Comparison of ENCODE assay signal across 8 cellular contexts in genomic region chr4:140152015-140152703, GRCh38. TPM values are rescaled to one million over a fixed set of nuclear protein-coding genes. Genes with fewer than 3 reads are reported as not detected.
DNase-seq lines count a peak whose midpoint lies in the region; ATAC-seq, FAIRE-seq and TF ChIP-seq lines count a peak whose summit lies in the region.

No MANE protein-coding gene starts in this region.

- H3K9ac ChIP-seq in SK-N-MC (ENCODE audit: insufficient read length) = peak overlapping the region; percentile 64

- FAIRE-seq in pancreas (lab: Jason Lieb, UNC) = no peak

- CTCF ChIA-PET in activated naive CD4-positive, alpha-beta T cell treated with anti-CD3 and anti-CD28 coated beads for 36 hours (lab: Charles Lee) = interaction anchor here (0.6 to 1.8 kb wide), 4 partner anchors 19 to 101 kb away, joined by 3 to 8 read pairs (median 3); no protein-coding TSS in a partner anchor

- H3K36me3 ChIP-seq in SK-N-MC (ENCODE audit: insufficient read depth, low read length) (no peaks in the 10 kb centered on the region), pancreas (no peaks in the 10 kb centered on the region), tibial nerve (no peaks in the 10 kb centered on the region)

- no peaks in the 10 kb centered on the region for H3K36me3 Mint-ChIP-seq in activated naive CD4-positive, alpha-beta T cell treated with anti-CD3 and anti-CD28 coated beads for 36 hours (ENCODE audit: low read depth)

- H3K9me3 ChIP-seq in SK-N-MC (ENCODE audit: low read depth, low read length) (no peaks in the 10 kb centered on the region), pancreas (no peaks in the 10 kb centered on the region), tibial nerve (no peaks in the 10 kb centered on the region)

- TF ChIP-seq POLR2A in tibial nerve (IDR thresholded peaks at IDR 0.05) = no peak

- peak; percentile 40 for ATAC-seq in Right ventricle myocardium superior (ENCODE audit: poor library complexity)
- peak; percentile 39 to 60 (median 46) for ATAC-seq in pancreas
- ATAC-seq in HG03039 (IDR thresholded peaks at IDR 0.05; ENCODE audit: unreplicated experiment) = no peak

- intact Hi-C loops in activated naive CD4-positive, alpha-beta T cell treated with anti-CD3 and anti-CD28 coated beads for 36 hours (cut with micrococcal nuclease) = loop anchor here (1.0 to 5.0 kb wide), 9 partner anchors 56 to 975 kb away; partner anchors contain the start of genes ELF2, ELMOD2, NAA15 and NDUFC1
- intact Hi-C loops in Right ventricle myocardium superior (cut with DNase I) = loop anchor here (2.0 to 10.0 kb wide), 5 partner anchors 55 to 417 kb away; no protein-coding TSS in a partner anchor
- intact Hi-C loops in pancreas (cut with DNase I) = no loop called here

- H3K27ac Mint-ChIP-seq in activated naive CD4-positive, alpha-beta T cell treated with anti-CD3 and anti-CD28 coated beads for 36 hours = peak overlapping the region; percentile 70

- no peak for TF ChIP-seq CTCF in pancreas (IDR thresholded peaks at IDR 0.05)
- peak in 4 of 5 experiments; percentile 19 to 41 (median 35) for TF ChIP-seq CTCF in tibial nerve (IDR thresholded peaks at IDR 0.05)

- H3K4me3 ChIP-seq in SK-N-MC = peak overlapping the region; percentile 89
- H3K4me3 ChIP-seq in pancreas = peak overlapping the region; percentile 52 to 69 (median 66)
- H3K4me3 ChIP-seq in tibial nerve = peak overlapping the region; percentile 79 to 94 (median 80)

- H3K27ac ChIP-seq in SK-N-MC (no peak overlapping the region), pancreas (peak overlapping the region; percentile 75 to 99 (median 95)), tibial nerve (peak overlapping the region; percentile 92 to 100 (median 95))

- peaks cover 20% of the 10 kb centered on the region for H3K27me3 Mint-ChIP-seq in activated naive CD4-positive, alpha-beta T cell treated with anti-CD3 and anti-CD28 coated beads for 36 hours (ENCODE audit: low read depth)

- WGBS in pancreas, 2 donors = 0 to 1% methylated on average over 49 to 50 of the region's 50 CpGs
- WGBS in tibial nerve, 2 donors = 0 to 1% methylated on average over 47 to 49 of the region's 50 CpGs

- peak in 1 of 2 donors; percentile 55 for TF ChIP-seq EP300 in tibial nerve (IDR thresholded peaks at IDR 0.05)

- no peaks in the 10 kb centered on the region for H3K9me3 Mint-ChIP-seq in activated naive CD4-positive, alpha-beta T cell treated with anti-CD3 and anti-CD28 coated beads for 36 hours

- peaks cover 27% of the 10 kb centered on the region for H3K4me1 Mint-ChIP-seq in activated naive CD4-positive, alpha-beta T cell treated with anti-CD3 and anti-CD28 coated beads for 36 hours (ENCODE audit: low read depth)

- no peaks in the 10 kb centered on the region for H3K27me3 ChIP-seq in pancreas
- H3K27me3 ChIP-seq in tibial nerve = no peaks in the 10 kb centered on the region

- H3K4me3 Mint-ChIP-seq in activated naive CD4-positive, alpha-beta T cell treated with anti-CD3 and anti-CD28 coated beads for 36 hours = peak overlapping the region; percentile 82

- H3K4me1 ChIP-seq in pancreas = peaks cover 16 to 37% (median 25%) of the 10 kb centered on the region in 3 donors
- peaks cover 0 to 20% (median 0%) of the 10 kb centered on the region in 4 donors for H3K4me1 ChIP-seq in tibial nerve

- peak in 11 of 14 donors; percentile 10 to 90 (median 78) for DNase-seq in C1 segment of cervical spinal cord (lab: John Stamatoyannopoulos, UW)
- DNase-seq in KG1 (lab: John Stamatoyannopoulos, UW) = peak; percentile 75
- DNase-seq in SK-N-MC (ENCODE audit: low read depth, low spot score) = no peak
- peak; percentile 81 for DNase-seq in activated naive CD4-positive, alpha-beta T cell treated with anti-CD3 and anti-CD28 coated beads for 36 hours
- peak; percentile 78 for DNase-seq in Right ventricle myocardium superior
- peak; percentile 68 to 86 (median 72) for DNase-seq in pancreas
- DNase-seq in tibial nerve (ENCODE audit: low spot score in 2 of 2) = peak; percentile 27 to 31

RNA-seq across cellular contexts. Expression of gene MAML3, which starts 1.8 kb away (rescaled TPM):
- under 1 TPM; 0.52 to 0.76 TPM for total RNA-seq in activated naive CD4-positive, alpha-beta T cell treated with anti-CD3 and anti-CD28 coated beads for 36 hours
- total RNA-seq in Right ventricle myocardium superior (2.4 TPM), pancreas (1 to 10 TPM; 5.3 to 8.9 (median 6.5) TPM), tibial nerve (10 to 100 TPM in 1 of 4 donors, 1 to 10 TPM in 3; 8.6 to 10.5 (median 9.4) TPM)
- 1 to 10 TPM; 3.8 to 4.0 TPM for polyA plus RNA-seq in pancreas

Comparison
In these comparisons a context has a peak if more than half of its experiments do, and no peak if none do; other contexts are left out.
1. CTCF ChIP-seq: peak in tibial nerve (4 of 5); none in pancreas (0 of 4).
2. intact Hi-C loops: an anchor here in activated naive CD4-positive, alpha-beta T cell treated with anti-CD3 and anti-CD28 coated beads for 36 hours (1.0 to 5.0 kb wide) and Right ventricle myocardium superior (2.0 to 10.0 kb wide); none called in pancreas.
3. Peak in every context shown above with its lines, with median percentiles within 50 percentile points of each other: H3K4me3 ChIP-seq.